Comparison of ENCODE assay signal across 15 cellular contexts in genomic region chr5:137084016-137084415, GRCh38.
DNase-seq lines count a peak whose midpoint lies in the region; ATAC-seq and TF ChIP-seq lines count a peak whose summit lies in the region.
"Had no signal": no experiment of that assay in that cellular context is flagged by ENCODE, and none has a peak within 500 bp of the region (broad histone marks: within the 10 kb centered on the region; RNA-seq: fewer than 3 reads in every experiment).

No MANE protein-coding gene starts in this region.

- H3K4me3 ChIP-seq in MG63 (no peak overlapping the region), dorsolateral prefrontal cortex (no peak overlapping the region)

- H3K36me3 ChIP-seq in MG63, result no peaks in the 10 kb centered on the region

- H3K27me3 Mint-ChIP-seq in natural killer cell treated with Interleukin-12 subunit alpha and Interleukin-12 subunit beta and Interleukin-15 and Interleukin-18, amount 100 ng/mL, for 72 hours, result peaks cover 3 to 12% of the 10 kb centered on the region in 2 donors

- no peaks in the 10 kb centered on the region for H3K9me3 ChIP-seq in MG63
- H3K9me3 ChIP-seq: Caco-2 had no signal

- H3K4me3 Mint-ChIP-seq in natural killer cell treated with Interleukin-12 subunit alpha and Interleukin-12 subunit beta and Interleukin-15 and Interleukin-18, amount 100 ng/mL, for 72 hours, result no peak overlapping the region
- H3K4me3 Mint-ChIP-seq: CD4-positive, alpha-beta T cell; H9 had no signal

- peaks cover 0 to 2% of the 10 kb centered on the region in 2 donors for H3K4me1 Mint-ChIP-seq in natural killer cell treated with Interleukin-12 subunit alpha and Interleukin-12 subunit beta and Interleukin-15 and Interleukin-18, amount 100 ng/mL, for 72 hours (ENCODE audit: low read depth in 2 of 2)

- no peak overlapping the region for H3K27ac Mint-ChIP-seq in natural killer cell treated with Interleukin-12 subunit alpha and Interleukin-12 subunit beta and Interleukin-15 and Interleukin-18, amount 100 ng/mL, for 72 hours
- H3K27ac Mint-ChIP-seq: CD4-positive, alpha-beta T cell; H9 had no signal

- TF ChIP-seq CTCF in dorsolateral prefrontal cortex (IDR thresholded peaks at IDR 0.05 in 54 of 56, conservative IDR thresholded peaks at IDR 0.05 in 2 of 56; ENCODE audit: low read depth in 1 of 56, partially characterized antibody in 56 of 56), result no peak

- no peaks in the 10 kb centered on the region for H3K36me3 Mint-ChIP-seq in natural killer cell treated with Interleukin-12 subunit alpha and Interleukin-12 subunit beta and Interleukin-15 and Interleukin-18, amount 100 ng/mL, for 72 hours

- intact Hi-C loops in dorsolateral prefrontal cortex (cut with DNase I), result loop anchor here in 1 of 2 donors (10.0 kb wide), 2 partner anchors 131 to 421 kb away; no protein-coding TSS in a partner anchor

- DNase-seq in MG63 (peak; percentile 17), dorsolateral prefrontal cortex (no peak), renal cortical epithelial cell (ENCODE audit: low read depth) (peak; percentile 26), NCI-H774 (lab: John Stamatoyannopoulos, UW) (no peak), germinal center (ENCODE audit: low spot score) (no peak), GM03348 (ENCODE audit: low spot score) (no peak)
- no peak for DNase-seq in natural killer cell treated with Interleukin-12 subunit alpha and Interleukin-12 subunit beta and Interleukin-15 and Interleukin-18, amount 100 ng/mL, for 72 hours (ENCODE audit: low spot score)
- DNase-seq: ACHN; AML-193; Caco-2; CD4-positive, alpha-beta T cell; GDM1; GOT3; H9 had no signal

- H3K27ac ChIP-seq in dorsolateral prefrontal cortex, result peak overlapping the region in 40 of 59 donors; percentile 5 to 81 (median 53)
- H3K27ac ChIP-seq: C4-2B had no signal

- H3K27me3 ChIP-seq in MG63 (no peaks in the 10 kb centered on the region), dorsolateral prefrontal cortex (no peaks in the 10 kb centered on the region)

- ATAC-seq in natural killer cell treated with Interleukin-12 subunit alpha and Interleukin-12 subunit beta and Interleukin-15 and Interleukin-18, amount 100 ng/mL, for 72 hours, result no peak

- peaks cover 3% of the 10 kb centered on the region for H3K9me3 Mint-ChIP-seq in natural killer cell treated with Interleukin-12 subunit alpha and Interleukin-12 subunit beta and Interleukin-15 and Interleukin-18, amount 100 ng/mL, for 72 hours
- H3K9me3 Mint-ChIP-seq: CD4-positive, alpha-beta T cell; H9 had no signal

Comparison
In these comparisons a context has a peak if more than half of its experiments do, and no peak if none do; other contexts are left out.
1. DNase-seq: peak in MG63 (single experiment) and renal cortical epithelial cell (single experiment); none in dorsolateral prefrontal cortex (0 of 10), NCI-H774 (single experiment), germinal center (single experiment), natural killer cell treated with Interleukin-12 subunit alpha and Interleukin-12 subunit beta and Interleukin-15 and Interleukin-18, amount 100 ng/mL, for 72 hours (single experiment) and GM03348 (single experiment).